25 cellular contexts compared by ENCODE assay signal in the genomic region with DNA sequence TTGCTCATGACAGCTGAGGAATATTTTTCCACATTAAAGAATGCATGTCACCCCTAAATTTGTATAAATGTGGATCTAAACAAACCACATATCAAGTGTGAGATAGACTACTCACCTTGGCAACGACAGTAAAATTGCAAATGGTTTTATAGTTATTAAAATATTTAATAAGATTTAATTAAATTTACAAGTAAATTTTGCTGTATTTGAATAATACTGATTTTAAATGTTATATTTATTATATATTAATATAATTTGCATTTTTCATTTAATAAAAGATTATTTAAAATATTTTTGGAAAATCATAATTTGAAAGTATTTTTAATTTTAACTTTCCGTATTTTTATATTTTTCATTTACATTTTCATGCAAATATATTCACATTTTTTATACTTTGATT. TPM values are rescaled to one million over a fixed set of nuclear protein-coding genes. Genes with fewer than 3 reads are reported as not detected.
"Had no signal": no experiment of that assay in that cellular context is flagged by ENCODE, and none has a peak within 500 bp of the region (broad histone marks: within the 10 kb centered on the region; RNA-seq: fewer than 3 reads in every experiment).

No MANE protein-coding gene starts in this region.

- H3K4me1 ChIP-seq: colonic mucosa, esophagus squamous epithelium, lower lobe of right lung, psoas muscle, right atrium auricular region, stomach had no signal

- H3K4me3 ChIP-seq: colonic mucosa, dorsolateral prefrontal cortex, esophagus squamous epithelium, heart right ventricle, lower lobe of right lung, ovary, psoas muscle, right atrium auricular region, stomach, suprapubic skin, tibial nerve had no signal

- H3K36me3 ChIP-seq: colonic mucosa, esophagus squamous epithelium, heart right ventricle, lower lobe of right lung, ovary, right atrium auricular region, stomach, suprapubic skin, tibial nerve had no signal

- DNase-seq: activated CD8-positive, alpha-beta memory T cell treated with anti-CD3 and anti-CD28 coated beads, Interleukin-2, amount 50 U/mL, for 4 hours; activated T-cell treated with anti-CD3 and anti-CD28 coated beads, Interleukin-2, amount 50 U/mL, for 24 hours; aorta; central memory CD4-positive, alpha-beta T cell; colonic mucosa; dorsolateral prefrontal cortex; effector memory CD8-positive, alpha-beta T cell; esophagus squamous epithelium; heart right ventricle; lower lobe of right lung; mesendoderm; naive thymus-derived CD8-positive, alpha-beta T cell; ovary; psoas muscle; stimulated activated CD4-positive, alpha-beta T cell treated with anti-CD3 and anti-CD28 coated beads, Interleukin-2, amount 100 ng/mL, for 24 hours; stomach; T-helper 1 cell had no signal

- H3K9me3 ChIP-seq: colonic mucosa, esophagus squamous epithelium, heart right ventricle, lower lobe of right lung, ovary, psoas muscle, right atrium auricular region, stomach, suprapubic skin, tibial nerve had no signal

- FAIRE-seq: keratinocyte had no signal

- H3K27me3 ChIP-seq: colonic mucosa, ovary, right atrium auricular region, suprapubic skin, tibial nerve had no signal

- H3K27ac ChIP-seq: colonic mucosa, esophagus squamous epithelium, lower lobe of right lung, ovary, psoas muscle, right atrium auricular region, stomach, suprapubic skin had no signal

- ATAC-seq: activated naive CD4-positive, alpha-beta T cell treated with anti-CD3 and anti-CD28 coated beads, Interleukin-2, amount 50 U/mL, for 72 hours; activated T-helper 17 cell treated with anti-CD3 and anti-CD28 coated beads, Interleukin-2, amount 50 U/mL, for 72 hours; effector memory CD8-positive, alpha-beta T cell; lower lobe of right lung; naive thymus-derived CD8-positive, alpha-beta T cell; psoas muscle; stimulated activated effector memory CD8-positive, alpha-beta T cell treated with anti-CD3 and anti-CD28 coated beads, Interleukin-12 subunit alpha, Interleukin-12 subunit beta, amount 100 ng/mL, for 72 hours had no signal

RNA-seq across cellular contexts. Expression of a gene that starts 53.4 kb away (rescaled TPM):
- total RNA-seq: activated naive CD4-positive, alpha-beta T cell treated with anti-CD3 and anti-CD28 coated beads, Interleukin-2, amount 50 U/mL, for 72 hours; activated T-helper 17 cell treated with anti-CD3 and anti-CD28 coated beads, Interleukin-2, amount 50 U/mL, for 72 hours; naive thymus-derived CD8-positive, alpha-beta T cell; skeletal muscle tissue had no signal
- polyA plus RNA-seq: naive thymus-derived CD8-positive, alpha-beta T cell had no signal
